Comparison of ENCODE assay signal across 1 cellular context in the genomic region with DNA sequence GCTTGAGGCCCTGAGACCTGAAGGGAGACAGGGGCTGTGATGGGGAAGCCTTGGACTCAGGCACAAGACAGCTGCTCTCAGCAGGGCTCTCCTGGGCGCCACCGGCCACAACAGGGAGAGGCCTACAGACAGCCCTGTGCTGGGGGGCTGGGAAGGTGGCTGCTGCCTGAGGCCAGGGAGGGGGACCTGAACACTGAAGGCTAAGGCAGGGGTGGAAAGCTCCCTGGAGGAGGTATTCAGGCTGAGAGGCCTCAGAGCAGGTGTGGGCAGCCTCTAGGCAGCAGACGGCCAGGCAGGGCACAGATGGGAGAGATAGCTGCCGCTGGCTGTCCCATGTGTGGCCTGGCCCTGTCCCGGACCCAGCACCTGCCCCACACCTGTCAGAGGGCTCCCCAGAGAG.
TF ChIP-seq lines count a peak whose summit lies in the region.

No MANE protein-coding gene starts in this region.

TF ChIP-seq in K562, 482 proteins besides CTCF, POLR2A, EP300 and RAD21:
- no peak for TF ChIP-seq KDM4B (IDR thresholded peaks at IDR 0.05; ENCODE audit: borderline replicate concordance in 2 of 2, low read depth in 1 of 2)
- no peak for TF ChIP-seq ATF7 (IDR thresholded peaks at IDR 0.05)
- TF ChIP-seq, protein P1, sequence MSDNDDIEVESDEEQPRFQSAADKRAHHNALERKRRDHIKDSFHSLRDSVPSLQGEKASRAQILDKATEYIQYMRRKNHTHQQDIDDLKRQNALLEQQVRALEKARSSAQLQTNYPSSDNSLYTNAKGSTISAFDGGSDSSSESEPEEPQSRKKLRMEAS (CRISPR knock-in tag; IDR thresholded peaks at IDR 0.05) = peak; percentile 15; the same call in 1 of the 2 replicates
- TF ChIP-seq, protein P2, sequence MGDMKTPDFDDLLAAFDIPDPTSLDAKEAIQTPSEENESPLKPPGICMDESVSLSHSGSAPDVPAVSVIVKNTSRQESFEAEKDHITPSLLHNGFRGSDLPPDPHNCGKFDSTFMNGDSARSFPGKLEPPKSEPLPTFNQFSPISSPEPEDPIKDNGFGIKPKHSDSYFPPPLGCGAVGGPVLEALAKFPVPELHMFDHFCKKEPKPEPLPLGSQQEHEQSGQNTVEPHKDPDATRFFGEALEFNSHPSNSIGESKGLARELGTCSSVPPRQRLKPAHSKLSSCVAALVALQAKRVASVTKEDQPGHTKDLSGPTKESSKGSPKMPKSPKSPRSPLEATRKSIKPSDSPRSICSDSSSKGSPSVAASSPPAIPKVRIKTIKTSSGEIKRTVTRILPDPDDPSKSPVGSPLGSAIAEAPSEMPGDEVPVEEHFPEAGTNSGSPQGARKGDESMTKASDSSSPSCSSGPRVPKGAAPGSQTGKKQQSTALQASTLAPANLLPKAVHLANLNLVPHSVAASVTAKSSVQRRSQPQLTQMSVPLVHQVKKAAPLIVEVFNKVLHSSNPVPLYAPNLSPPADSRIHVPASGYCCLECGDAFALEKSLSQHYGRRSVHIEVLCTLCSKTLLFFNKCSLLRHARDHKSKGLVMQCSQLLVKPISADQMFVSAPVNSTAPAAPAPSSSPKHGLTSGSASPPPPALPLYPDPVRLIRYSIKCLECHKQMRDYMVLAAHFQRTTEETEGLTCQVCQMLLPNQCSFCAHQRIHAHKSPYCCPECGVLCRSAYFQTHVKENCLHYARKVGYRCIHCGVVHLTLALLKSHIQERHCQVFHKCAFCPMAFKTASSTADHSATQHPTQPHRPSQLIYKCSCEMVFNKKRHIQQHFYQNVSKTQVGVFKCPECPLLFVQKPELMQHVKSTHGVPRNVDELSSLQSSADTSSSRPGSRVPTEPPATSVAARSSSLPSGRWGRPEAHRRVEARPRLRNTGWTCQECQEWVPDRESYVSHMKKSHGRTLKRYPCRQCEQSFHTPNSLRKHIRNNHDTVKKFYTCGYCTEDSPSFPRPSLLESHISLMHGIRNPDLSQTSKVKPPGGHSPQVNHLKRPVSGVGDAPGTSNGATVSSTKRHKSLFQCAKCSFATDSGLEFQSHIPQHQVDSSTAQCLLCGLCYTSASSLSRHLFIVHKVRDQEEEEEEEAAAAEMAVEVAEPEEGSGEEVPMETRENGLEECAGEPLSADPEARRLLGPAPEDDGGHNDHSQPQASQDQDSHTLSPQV (IDR thresholded peaks at IDR 0.05) = 0 out of 2 replicates have a peak, but pooled peaks have one; percentile 11
- no peak for TF ChIP-seq ZNF764 (CRISPR knock-in tag; IDR thresholded peaks at IDR 0.05; ENCODE audit: low read depth)
